ENCODE assay signal across 13 cellular contexts in genomic region chr12:123132951-123133619, GRCh38. TPM values are rescaled to one million over a fixed set of nuclear protein-coding genes. Genes with fewer than 3 reads are reported as not detected.
DNase-seq lines count a peak whose midpoint lies in the region; TF ChIP-seq lines count a peak whose summit lies in the region.
"Had no signal": no experiment of that assay in that cellular context is flagged by ENCODE, and none has a peak within 500 bp of the region (broad histone marks: within the 10 kb centered on the region; RNA-seq: fewer than 3 reads in every experiment).

No MANE protein-coding gene starts in this region.

- peaks cover 28% of the 10 kb centered on the region for H3K36me3 ChIP-seq in BLaER1
- peaks cover 0 to 3% of the 10 kb centered on the region in 2 experiments for H3K36me3 ChIP-seq in mesenchymal stem cell (ENCODE audit: control insufficient read depth in 1 of 2, insufficient read depth in 2 of 2, low read depth in 1 of 2, low read length in 2 of 2)
- H3K36me3 ChIP-seq: HAP-1 had no signal

- peak overlapping the region; percentile 94 for H3K4me2 ChIP-seq in BLaER1
- H3K4me2 ChIP-seq in mesenchymal stem cell (ENCODE audit: low read length, poor library complexity, severe bottlenecking), result no peak overlapping the region

- TF ChIP-seq CTCF in 22Rv1 (IDR thresholded peaks at IDR 0.05), result no peak

- intact Hi-C loops in head of caudate nucleus (cut with DNase I), result no loop called here

- H2BK5ac ChIP-seq in mesenchymal stem cell (ENCODE audit: low read depth, low read length, poor library complexity, severe bottlenecking), result no peak overlapping the region

- no peak overlapping the region for H3K4ac ChIP-seq in mesenchymal stem cell (ENCODE audit: low read depth in 1 of 2, low read length in 2 of 2)

- no peak overlapping the region for H3K14ac ChIP-seq in mesenchymal stem cell (ENCODE audit: low read length in 2 of 2)

- no peaks in the 10 kb centered on the region for H3K27me3 ChIP-seq in BLaER1
- no peaks in the 10 kb centered on the region for H3K27me3 ChIP-seq in mesenchymal stem cell (ENCODE audit: control insufficient read depth in 1 of 2, insufficient read depth in 1 of 2, low read length in 2 of 2)
- H3K27me3 ChIP-seq: foreskin keratinocyte had no signal

- peaks cover 99% of the 10 kb centered on the region for H3K4me1 ChIP-seq in BLaER1
- H3K4me1 ChIP-seq in mesenchymal stem cell (ENCODE audit: control insufficient read depth, insufficient read depth, low read depth, low read length), result peaks cover 12% of the 10 kb centered on the region
- H3K4me1 ChIP-seq: HAP-1 had no signal

- H4K20me1 ChIP-seq in BLaER1, result no peaks in the 10 kb centered on the region

- H4K8ac ChIP-seq in mesenchymal stem cell (ENCODE audit: low read length), result no peak overlapping the region

- peak; percentile 54 for DNase-seq in NCI-H510A (lab: John Stamatoyannopoulos, UW)
- DNase-seq in mesenchymal stem cell, result no peak
- no peak for DNase-seq in midbrain (lab: John Stamatoyannopoulos, UW)
- DNase-seq in head of caudate nucleus, result no peak
- no peak for DNase-seq in inferior parietal cortex (ENCODE audit: extremely low spot score)
- DNase-seq: caudate nucleus; foreskin keratinocyte; NCI-H526; stimulated activated naive CD4-positive, alpha-beta T cell treated with Interleukin-2 at 50 U/mL for 16 hours had no signal

- H3K27ac ChIP-seq in 22Rv1 (peak overlapping the region; percentile 75), BLaER1 (peak overlapping the region; percentile 99), mesenchymal stem cell (ENCODE audit: low read length, poor library complexity, severe bottlenecking) (no peak overlapping the region)
- H3K27ac ChIP-seq: C4-2B, foreskin keratinocyte had no signal

- peaks cover 33% of the 10 kb centered on the region for H3K79me1 ChIP-seq in mesenchymal stem cell (replicated peaks; ENCODE audit: low read length, poor library complexity, severe bottlenecking)

- no peak overlapping the region for H2AFZ ChIP-seq in mesenchymal stem cell (ENCODE audit: low read depth, low read length)

- H4K91ac ChIP-seq in mesenchymal stem cell (ENCODE audit: low read length), result no peak overlapping the region

- H3K23ac ChIP-seq in mesenchymal stem cell (ENCODE audit: low read length in 2 of 2), result no peak overlapping the region

- H3K9ac ChIP-seq in BLaER1 (peak overlapping the region; percentile 85; the same call in 1 of the 2 replicates), mesenchymal stem cell (ENCODE audit: low read length) (no peak overlapping the region)

- peak overlapping the region; percentile 20 for H2AK5ac ChIP-seq in mesenchymal stem cell (ENCODE audit: low read length, severe bottlenecking)

- no peak overlapping the region for H2BK15ac ChIP-seq in mesenchymal stem cell (ENCODE audit: low read depth, poor library complexity, severe bottlenecking)

- H2BK12ac ChIP-seq in mesenchymal stem cell (ENCODE audit: low read length in 2 of 2), result no peak overlapping the region

- H3K4me3 ChIP-seq in BLaER1 (no peak overlapping the region), mesenchymal stem cell (ENCODE audit: insufficient read depth in 1 of 2, low read depth in 1 of 2, low read length in 2 of 2) (no peak overlapping the region)
- H3K4me3 ChIP-seq: HAP-1 had no signal

- H3K9me3 ChIP-seq in BLaER1, result 0 out of 2 replicates have a peak, but pooled peaks cover 7% of the 10 kb centered on the region
- H3K9me3 ChIP-seq in mesenchymal stem cell (ENCODE audit: control insufficient read depth, low read length), result no peaks in the 10 kb centered on the region
- H3K9me3 ChIP-seq: HAP-1 had no signal

- H2BK120ac ChIP-seq in mesenchymal stem cell (ENCODE audit: low read depth, low read length), result no peak overlapping the region

- WGBS in mesenchymal stem cell, result 97% methylated on average over 2 of the region's 3 CpGs

- H3K18ac ChIP-seq in mesenchymal stem cell (ENCODE audit: low read depth in 1 of 2, low read length in 2 of 2), result no peak overlapping the region

RNA-seq across cellular contexts. Expression of gene PITPNM2, which starts 17.8 kb away (rescaled TPM):
- 4.4 TPM for polyA plus RNA-seq in mesenchymal stem cell (2013, experiment 1 of 2)
- polyA plus RNA-seq in mesenchymal stem cell (2013, experiment 2 of 2), result 4.2 TPM
